ENCODE assay signal across 1 cellular context in genomic region chr4:185227131-185227551, GRCh38.
TF ChIP-seq lines count a peak whose summit lies in the region.

No MANE protein-coding gene starts in this region.

TF ChIP-seq in HCT116, 20 proteins besides CTCF, POLR2A, EP300 and RAD21 (continued from another document):
- no peak for TF ChIP-seq MAX (IDR thresholded peaks at IDR 0.05)
- TF ChIP-seq POLR2AphosphoS5 (IDR thresholded peaks at IDR 0.05; ENCODE audit: low read depth, low read length), result no peak
- TF ChIP-seq SIN3A (IDR thresholded peaks at IDR 0.05; ENCODE audit: low read depth), result no peak
